18 cellular contexts compared by ENCODE assay signal in genomic region chr3:16765661-16766060, GRCh38.
DNase-seq lines count a peak whose midpoint lies in the region; ATAC-seq, FAIRE-seq and TF ChIP-seq lines count a peak whose summit lies in the region.
"Had no signal": no experiment of that assay in that cellular context is flagged by ENCODE, and none has a peak within 500 bp of the region (broad histone marks: within the 10 kb centered on the region; RNA-seq: fewer than 3 reads in every experiment).

No MANE protein-coding gene starts in this region.

- no peaks in the 10 kb centered on the region for H4K20me1 ChIP-seq in smooth muscle cell (ENCODE audit: low read depth)
- H4K20me1 ChIP-seq: BLaER1 had no signal

- H3K9me3 Mint-ChIP-seq in memory B cell, result no peaks in the 10 kb centered on the region
- no peaks in the 10 kb centered on the region for H3K9me3 Mint-ChIP-seq in stimulated activated effector memory CD8-positive, alpha-beta T cell treated with anti-CD3 and anti-CD28 coated beads, Interleukin-12 subunit alpha, Interleukin-12 subunit beta, amount 100 ng/mL, for 72 hours

- H3K27ac ChIP-seq in gastroesophageal sphincter, result no peak overlapping the region
- no peak overlapping the region for H3K27ac ChIP-seq in smooth muscle cell (ENCODE audit: low read depth)
- H3K27ac ChIP-seq: BLaER1, HL-60 had no signal

- no peaks in the 10 kb centered on the region for H3K4me1 ChIP-seq in gastroesophageal sphincter
- H3K4me1 ChIP-seq in smooth muscle cell (ENCODE audit: low read depth), result no peaks in the 10 kb centered on the region

- peaks cover 1% of the 10 kb centered on the region for H3K27me3 Mint-ChIP-seq in memory B cell
- H3K27me3 Mint-ChIP-seq: CD4-positive, alpha-beta memory T cell had no signal

- H3K27me3 ChIP-seq in gastroesophageal sphincter, result no peaks in the 10 kb centered on the region
- H3K27me3 ChIP-seq in smooth muscle cell (ENCODE audit: low read depth), result no peaks in the 10 kb centered on the region
- H3K27me3 ChIP-seq: BLaER1 had no signal

- H3K9ac ChIP-seq in smooth muscle cell (ENCODE audit: low read depth), result no peak overlapping the region
- H3K9ac ChIP-seq: BLaER1 had no signal

- no peak for TF ChIP-seq POLR2A in GM12891 (IDR thresholded peaks at IDR 0.05; ENCODE audit: low read depth, low read length)
- no peak for TF ChIP-seq POLR2A in gastroesophageal sphincter (IDR thresholded peaks at IDR 0.05)

- H3K36me3 ChIP-seq in gastroesophageal sphincter, result no peaks in the 10 kb centered on the region
- no peaks in the 10 kb centered on the region for H3K36me3 ChIP-seq in smooth muscle cell (ENCODE audit: low read depth)
- H3K36me3 ChIP-seq: BLaER1 had no signal

- peaks cover 2% of the 10 kb centered on the region for H3K4me1 Mint-ChIP-seq in memory B cell
- H3K4me1 Mint-ChIP-seq in stimulated activated effector memory CD8-positive, alpha-beta T cell treated with anti-CD3 and anti-CD28 coated beads, Interleukin-12 subunit alpha, Interleukin-12 subunit beta, amount 100 ng/mL, for 72 hours, result no peaks in the 10 kb centered on the region

- no CpG with 5 or more reads among the region's 1 CpG for WGBS in gastroesophageal sphincter (ENCODE audit: low coverage in 1 of 2), 2 donors
- WGBS in smooth muscle cell (ENCODE audit: low lambda C conversion rate), result 87% methylated on average over 1 of the region's 1 CpG

- ATAC-seq in GM19351 (IDR thresholded peaks at IDR 0.05; ENCODE audit: unreplicated experiment) (peak; percentile 65), memory B cell (ENCODE audit: low read depth) (peak; percentile 71), gastroesophageal sphincter (no peak)
- no peak for ATAC-seq in stimulated activated effector memory CD8-positive, alpha-beta T cell treated with anti-CD3 and anti-CD28 coated beads, Interleukin-12 subunit alpha, Interleukin-12 subunit beta, amount 100 ng/mL, for 72 hours

- H3K27ac Mint-ChIP-seq in memory B cell, result no peak overlapping the region
- no peak overlapping the region for H3K27ac Mint-ChIP-seq in stimulated activated effector memory CD8-positive, alpha-beta T cell treated with anti-CD3 and anti-CD28 coated beads, Interleukin-12 subunit alpha, Interleukin-12 subunit beta, amount 100 ng/mL, for 72 hours
- H3K27ac Mint-ChIP-seq: CD14-positive monocyte, H9 had no signal

- peaks cover 2% of the 10 kb centered on the region for H3K36me3 Mint-ChIP-seq in memory B cell
- no peaks in the 10 kb centered on the region for H3K36me3 Mint-ChIP-seq in stimulated activated effector memory CD8-positive, alpha-beta T cell treated with anti-CD3 and anti-CD28 coated beads, Interleukin-12 subunit alpha, Interleukin-12 subunit beta, amount 100 ng/mL, for 72 hours
- H3K36me3 Mint-ChIP-seq: CD14-positive monocyte; CD4-positive, alpha-beta memory T cell had no signal

- no peak for FAIRE-seq in GM12891 (lab: Jason Lieb, UNC)
- FAIRE-seq in D721Med (lab: Jason Lieb, UNC), result no peak
- FAIRE-seq: GM18507, H1 had no signal

- DNase-seq in GM12891 (ENCODE audit: insufficient read length, low spot score) (no peak), RPMI8226 (peak; percentile 8), memory B cell (ENCODE audit: low spot score in 2 of 2) (no peak), D721Med (ENCODE audit: insufficient read length, low spot score) (no peak), smooth muscle cell (lab: John Stamatoyannopoulos, UW; ENCODE audit: unreplicated experiment) (no peak)
- no peak for DNase-seq in stimulated activated effector memory CD8-positive, alpha-beta T cell treated with anti-CD3 and anti-CD28 coated beads, Interleukin-12 subunit alpha, Interleukin-12 subunit beta, amount 100 ng/mL, for 72 hours (ENCODE audit: low spot score in 2 of 2)
- DNase-seq: 8988T; CD4-positive, alpha-beta memory T cell; DMS79 treated with DMSO at 0.1 percent for 48 hours; GF-D8; H9 had no signal

- H3F3A ChIP-seq in smooth muscle cell (ENCODE audit: low read depth), result no peaks in the 10 kb centered on the region

- TF ChIP-seq CTCF in gastroesophageal sphincter (IDR thresholded peaks at IDR 0.05) (no peak), D721Med (IDR thresholded peaks at IDR 0.05; ENCODE audit: insufficient read depth, missing control alignments) (no peak), smooth muscle cell (IDR thresholded peaks at IDR 0.05; ENCODE audit: borderline replicate concordance, insufficient read depth, poor library complexity, severe bottlenecking) (no peak)

- no peak overlapping the region for H2AFZ ChIP-seq in smooth muscle cell (ENCODE audit: low read depth)

- H3K79me2 ChIP-seq in smooth muscle cell (ENCODE audit: low read depth), result no peaks in the 10 kb centered on the region

- no peak overlapping the region for H3K4me2 ChIP-seq in smooth muscle cell

- H3K4me3 ChIP-seq in gastroesophageal sphincter, result no peak overlapping the region
- no peak overlapping the region for H3K4me3 ChIP-seq in smooth muscle cell
- H3K4me3 ChIP-seq: BLaER1 had no signal

- no peak for TF ChIP-seq EP300 in gastroesophageal sphincter (IDR thresholded peaks at IDR 0.05)

- no peak overlapping the region for H3K4me3 Mint-ChIP-seq in memory B cell
- no peak overlapping the region for H3K4me3 Mint-ChIP-seq in stimulated activated effector memory CD8-positive, alpha-beta T cell treated with anti-CD3 and anti-CD28 coated beads, Interleukin-12 subunit alpha, Interleukin-12 subunit beta, amount 100 ng/mL, for 72 hours
- H3K4me3 Mint-ChIP-seq: CD14-positive monocyte; CD4-positive, alpha-beta memory T cell; H9 had no signal

- H3K9me3 ChIP-seq in gastroesophageal sphincter (no peaks in the 10 kb centered on the region), smooth muscle cell (replicated peaks; ENCODE audit: low read depth) (no peaks in the 10 kb centered on the region)

TF ChIP-seq in GM12891, 5 proteins besides CTCF, POLR2A, EP300 and RAD21:
- TF ChIP-seq SPI1 (IDR thresholded peaks at IDR 0.05; ENCODE audit: low read depth, low read length), result peak; percentile 95
- no peak for TF ChIP-seq POU2F2 (IDR thresholded peaks at IDR 0.05; ENCODE audit: low read depth, low read length)

Comparison
In these comparisons a context has a peak if more than half of its experiments do, and no peak if none do; other contexts are left out.
1. ATAC-seq: peak in GM19351 (single experiment) and memory B cell (single experiment); none in stimulated activated effector memory CD8-positive, alpha-beta T cell treated with anti-CD3 and anti-CD28 coated beads, Interleukin-12 subunit alpha, Interleukin-12 subunit beta, amount 100 ng/mL, for 72 hours (single experiment) and gastroesophageal sphincter (single experiment).